In the genomic region with DNA sequence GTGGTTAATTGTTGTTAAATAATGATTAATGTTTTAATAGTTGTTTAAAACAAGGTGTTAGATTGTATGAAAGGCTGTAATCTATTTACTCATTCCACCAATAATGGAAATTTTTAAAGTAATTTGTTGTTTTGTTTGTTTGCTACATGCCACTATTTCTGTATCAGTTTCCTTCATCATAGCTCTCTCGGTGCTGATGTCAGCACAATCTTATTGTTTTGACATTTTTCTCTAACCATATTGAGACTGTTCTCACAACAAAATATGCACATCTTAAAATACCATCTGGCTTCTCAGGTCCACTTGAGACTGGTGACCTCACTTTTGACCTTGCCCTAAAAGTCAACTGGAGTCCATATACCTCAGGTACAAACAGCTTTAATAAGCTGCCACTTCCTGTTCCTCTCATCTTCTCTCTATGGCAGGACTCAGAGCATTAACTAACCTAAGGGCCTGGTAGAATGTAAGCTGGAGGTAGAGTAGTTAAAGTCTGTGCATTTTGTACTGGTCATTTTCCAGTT, we compare ENCODE assay signal across 26 cellular contexts. TPM values are rescaled to one million over a fixed set of nuclear protein-coding genes. Genes with fewer than 3 reads are reported as not detected.
DNase-seq lines count a peak whose midpoint lies in the region; ATAC-seq, FAIRE-seq and TF ChIP-seq lines count a peak whose summit lies in the region.
"Had no signal": no experiment of that assay in that cellular context is flagged by ENCODE, and none has a peak within 500 bp of the region (broad histone marks: within the 10 kb centered on the region; RNA-seq: fewer than 3 reads in every experiment).

No MANE protein-coding gene starts in this region.

- TF ChIP-seq POLR2A in HepG2 (IDR thresholded peaks at IDR 0.05; ENCODE audit: insufficient read depth in 1 of 2, low read depth in 2 of 2, low read length in 2 of 2) (no peak), right lobe of liver (IDR thresholded peaks at IDR 0.05) (no peak)

- in situ Hi-C loops in HepG2 (cut with HindIII; ENCODE audit: extremely low pct_ligation_motif_present, low pct_unique_long_range_greater_than_20kb): no loop called here

- no peak overlapping the region for H3K27ac Mint-ChIP-seq in astrocyte (ENCODE audit: unreplicated experiment)
- no peak overlapping the region for H3K27ac Mint-ChIP-seq in neural progenitor cell
- H3K27ac Mint-ChIP-seq: activated CD4-positive, alpha-beta memory T cell treated with anti-CD3 and anti-CD28 coated beads for 36 hours; activated naive CD8-positive, alpha-beta T cell treated with anti-CD3 and anti-CD28 coated beads, Interleukin-2, amount 50 U/mL, for 24 hours had no signal

- FAIRE-seq in HepG2 (lab: Jason Lieb, UNC) (no peak), astrocyte (lab: Jason Lieb, UNC) (peak; percentile 45)

- no peaks in the 10 kb centered on the region for H3K27me3 ChIP-seq in HepG2 (ENCODE audit: control insufficient read depth in 1 of 2, insufficient read depth in 2 of 2, low read length in 2 of 2)
- no peaks in the 10 kb centered on the region for H3K27me3 ChIP-seq in right lobe of liver
- H3K27me3 ChIP-seq in astrocyte (ENCODE audit: insufficient read depth, low read length): no peaks in the 10 kb centered on the region
- H3K27me3 ChIP-seq in neural progenitor cell: peaks cover 23% of the 10 kb centered on the region
- H3K27me3 ChIP-seq in ascending aorta: no peaks in the 10 kb centered on the region
- H3K27me3 ChIP-seq: upper lobe of right lung had no signal

- POLR2A ChIA-PET in HepG2 (lab: Yijun Ruan, JAX) (no interaction called here), OCI-LY7 (lab: Charles Lee) (no interaction called here)

- TF ChIP-seq EP300 in HepG2 (IDR thresholded peaks at IDR 0.05; ENCODE audit: low read depth in 2 of 2, low read length in 2 of 2) (no peak), HepG2 (CRISPR knock-in tag; IDR thresholded peaks at IDR 0.05; ENCODE audit: borderline replicate concordance) (no peak)

- 83% methylated on average over 1 of the region's 1 CpG for WGBS in HepG2 (ENCODE audit: low lambda C conversion rate)
- 82% methylated on average over 1 of the region's 1 CpG for WGBS in right lobe of liver (ENCODE audit: insufficient coverage, low coverage, low lambda C conversion rate, missing lambda C conversion rate)

- no peak overlapping the region for H3K9ac ChIP-seq in HepG2 (ENCODE audit: insufficient read depth, low read depth, low read length)
- H3K9ac ChIP-seq in astrocyte (ENCODE audit: low read length): no peak overlapping the region
- no peak overlapping the region for H3K9ac ChIP-seq in neural progenitor cell
- H3K9ac ChIP-seq: BLaER1 had no signal

- no peaks in the 10 kb centered on the region for H3K9me3 ChIP-seq in HepG2 (ENCODE audit: low read length)
- H3K9me3 ChIP-seq in right lobe of liver: no peaks in the 10 kb centered on the region
- no peaks in the 10 kb centered on the region for H3K9me3 ChIP-seq in astrocyte (ENCODE audit: insufficient read depth, low read depth, low read length)
- no peaks in the 10 kb centered on the region for H3K9me3 ChIP-seq in neural progenitor cell (ENCODE audit: low read depth)
- no peaks in the 10 kb centered on the region for H3K9me3 ChIP-seq in OCI-LY7 (ENCODE audit: low read length)
- no peaks in the 10 kb centered on the region for H3K9me3 ChIP-seq in ascending aorta
- H3K9me3 ChIP-seq: BLaER1, Caco-2, left lung, upper lobe of right lung had no signal

- TF ChIP-seq CTCF in HepG2 (CRISPR knock-in tag; IDR thresholded peaks at IDR 0.05) (no peak), right lobe of liver (IDR thresholded peaks at IDR 0.05) (no peak), astrocyte (IDR thresholded peaks at IDR 0.05; ENCODE audit: insufficient read depth, low read depth, low read length) (no peak), neural progenitor cell (IDR thresholded peaks at IDR 0.05) (no peak), OCI-LY7 (conservative IDR thresholded peaks at IDR 0.05; ENCODE audit: low read length) (no peak), ascending aorta (IDR thresholded peaks at IDR 0.05) (no peak)

- H3K4me3 ChIP-seq in HepG2 (replicated peaks in 1 of 3; ENCODE audit: insufficient read depth in 1 of 3, low read depth in 2 of 3, low read length in 3 of 3): no peak overlapping the region
- no peak overlapping the region for H3K4me3 ChIP-seq in right lobe of liver
- no peak overlapping the region for H3K4me3 ChIP-seq in astrocyte (ENCODE audit: insufficient read depth, low read depth, low read length)
- no peak overlapping the region for H3K4me3 ChIP-seq in neural progenitor cell
- H3K4me3 ChIP-seq in OCI-LY7 (ENCODE audit: low read depth, low read length, poor library complexity, severe bottlenecking): no peak overlapping the region
- no peak overlapping the region for H3K4me3 ChIP-seq in ascending aorta
- H3K4me3 ChIP-seq: left lung, upper lobe of right lung had no signal

- H3K9me2 ChIP-seq in OCI-LY7 (ENCODE audit: insufficient read depth, low read length): no peaks in the 10 kb centered on the region

- no peak for DNase-seq in HepG2 (ENCODE audit: low spot score)
- DNase-seq in right lobe of liver: no peak
- no peak for DNase-seq in astrocyte (ENCODE audit: low read depth)
- no peak for DNase-seq in neural progenitor cell (ENCODE audit: low spot score)
- DNase-seq in OCI-LY7 (ENCODE audit: low spot score): no peak
- DNase-seq in NCI-H446 treated with DMSO at 0.1 percent for 48 hours (lab: John Stamatoyannopoulos, UW): no peak
- no peak for DNase-seq in AG20443 (ENCODE audit: low spot score)
- DNase-seq in ascending aorta (ENCODE audit: low spot score in 2 of 2): no peak
- DNase-seq: ACHN; activated CD4-positive, alpha-beta memory T cell treated with anti-CD3 and anti-CD28 coated beads for 36 hours; activated gamma-delta T cell; activated naive CD8-positive, alpha-beta T cell treated with anti-CD3 and anti-CD28 coated beads, Interleukin-2, amount 50 U/mL, for 24 hours; Caco-2; effector memory CD4-positive, alpha-beta T cell; EL; foreskin keratinocyte; HCEC 1CT; left lung; NCI-H1092; NCI-H187; NCI-H69; nephron progenitor cell; T-helper 9 cell; upper lobe of right lung had no signal

- H3K36me3 ChIP-seq in HepG2 (replicated peaks in 1 of 2; ENCODE audit: control insufficient read depth in 1 of 2, insufficient read depth in 2 of 2, low read length in 2 of 2) (no peaks in the 10 kb centered on the region), right lobe of liver (no peaks in the 10 kb centered on the region), astrocyte (ENCODE audit: insufficient read depth, low read length) (no peaks in the 10 kb centered on the region), neural progenitor cell (no peaks in the 10 kb centered on the region), OCI-LY7 (ENCODE audit: insufficient read depth, low read length) (no peaks in the 10 kb centered on the region), ascending aorta (no peaks in the 10 kb centered on the region)
- H3K36me3 ChIP-seq: BLaER1, left lung, upper lobe of right lung had no signal

- CTCF ChIA-PET in HepG2 (lab: Yijun Ruan, JAX; ENCODE audit: low intra/inter-chr PET ratio, low total read pairs) (no interaction called here), OCI-LY7 (lab: Charles Lee; ENCODE audit: unreplicated experiment) (no interaction called here)

- H4K20me1 ChIP-seq in HepG2 (ENCODE audit: insufficient read depth, low read length) (no peaks in the 10 kb centered on the region), astrocyte (ENCODE audit: insufficient read depth, low read length) (no peaks in the 10 kb centered on the region), neural progenitor cell (ENCODE audit: low read depth) (no peaks in the 10 kb centered on the region), OCI-LY7 (ENCODE audit: insufficient read depth, low read length) (no peaks in the 10 kb centered on the region)
- H4K20me1 ChIP-seq: BLaER1 had no signal

- H2AFZ ChIP-seq in HepG2 (ENCODE audit: low read length): no peak overlapping the region
- no peak overlapping the region for H2AFZ ChIP-seq in astrocyte (ENCODE audit: low read depth, low read length)
- no peak overlapping the region for H2AFZ ChIP-seq in neural progenitor cell (replicated peaks)
- H2AFZ ChIP-seq in OCI-LY7 (ENCODE audit: low read length): no peak overlapping the region; the same call in 1 of the 2 replicates

- H3F3A ChIP-seq in neural progenitor cell (ENCODE audit: low read depth): peaks cover 6% of the 10 kb centered on the region

- H3K4me2 ChIP-seq in HepG2 (ENCODE audit: low read depth, low read length) (no peak overlapping the region), astrocyte (ENCODE audit: low read length) (no peak overlapping the region), neural progenitor cell (no peak overlapping the region), OCI-LY7 (ENCODE audit: low read length) (no peak overlapping the region)

- ATAC-seq in HepG2 (no peak), right lobe of liver (no peak)

- H3K36me3 Mint-ChIP-seq in astrocyte (ENCODE audit: low read depth, unreplicated experiment) (no peaks in the 10 kb centered on the region), neural progenitor cell (no peaks in the 10 kb centered on the region)
- H3K36me3 Mint-ChIP-seq: activated CD4-positive, alpha-beta memory T cell treated with anti-CD3 and anti-CD28 coated beads for 36 hours; mesothelial cell of epicardium had no signal

- H3K4me3 Mint-ChIP-seq in astrocyte (ENCODE audit: unreplicated experiment) (no peak overlapping the region), neural progenitor cell (peak overlapping the region; percentile 87)
- H3K4me3 Mint-ChIP-seq: activated CD4-positive, alpha-beta memory T cell treated with anti-CD3 and anti-CD28 coated beads for 36 hours had no signal

- H3K4me1 Mint-ChIP-seq in astrocyte (ENCODE audit: low read depth, unreplicated experiment) (no peaks in the 10 kb centered on the region), neural progenitor cell (peaks cover 27% of the 10 kb centered on the region)

- H3K79me2 ChIP-seq in HepG2 (ENCODE audit: insufficient read depth, low read length) (no peaks in the 10 kb centered on the region), astrocyte (ENCODE audit: insufficient read depth, low read length) (no peaks in the 10 kb centered on the region), neural progenitor cell (ENCODE audit: low read depth) (no peaks in the 10 kb centered on the region), OCI-LY7 (ENCODE audit: insufficient read depth, low read depth, low read length) (no peaks in the 10 kb centered on the region)

- BruUV-seq in HepG2 (replicated peaks; lab: Mats Ljungman, UMichigan) (no TSS peak), OCI-LY7 (replicated peaks; lab: Mats Ljungman, UMichigan) (no TSS peak)

- H3K9me3 Mint-ChIP-seq in astrocyte (ENCODE audit: unreplicated experiment): no peaks in the 10 kb centered on the region
- H3K9me3 Mint-ChIP-seq in neural progenitor cell: peaks cover 5% of the 10 kb centered on the region
- H3K9me3 Mint-ChIP-seq: activated CD4-positive, alpha-beta memory T cell treated with anti-CD3 and anti-CD28 coated beads for 36 hours; mesothelial cell of epicardium had no signal

- no peak overlapping the region for H3K27ac ChIP-seq in HepG2 (ENCODE audit: extremely low read length, insufficient read depth, low read length)
- no peak overlapping the region for H3K27ac ChIP-seq in right lobe of liver
- no peak overlapping the region for H3K27ac ChIP-seq in astrocyte (ENCODE audit: low read depth, low read length)
- no peak overlapping the region for H3K27ac ChIP-seq in neural progenitor cell
- H3K27ac ChIP-seq in OCI-LY7 (ENCODE audit: low read depth, low read length, poor library complexity, severe bottlenecking): no peak overlapping the region
- peak overlapping the region in 1 of 2 donors; percentile 93 for H3K27ac ChIP-seq in ascending aorta
- H3K27ac ChIP-seq: BLaER1, foreskin keratinocyte had no signal

- TF ChIP-seq RAD21 in HepG2 (CRISPR knock-in tag; IDR thresholded peaks at IDR 0.05): no peak

- intact Hi-C loops in HepG2 (cut with micrococcal nuclease; ENCODE audit: unreplicated experiment): no loop called here
- intact Hi-C loops in right lobe of liver (cut with DNase I): no loop called here
- intact Hi-C loops in OCI-LY7 (cut with micrococcal nuclease; ENCODE audit: unreplicated experiment): no loop called here
- intact Hi-C loops in ascending aorta (cut with DNase I): loop anchor here (1.0 to 5.0 kb wide), 7 partner anchors 27 to 381 kb away; a partner anchor contains a TSS

- no peaks in the 10 kb centered on the region for H3K27me3 Mint-ChIP-seq in astrocyte (ENCODE audit: low read depth, unreplicated experiment)
- peaks cover 6% of the 10 kb centered on the region for H3K27me3 Mint-ChIP-seq in neural progenitor cell (ENCODE audit: insufficient read depth, low read depth)

- H3K4me1 ChIP-seq in HepG2 (ENCODE audit: insufficient read depth, low read length): no peaks in the 10 kb centered on the region
- no peaks in the 10 kb centered on the region for H3K4me1 ChIP-seq in right lobe of liver
- H3K4me1 ChIP-seq in astrocyte (ENCODE audit: insufficient read depth, low read length): no peaks in the 10 kb centered on the region
- H3K4me1 ChIP-seq in neural progenitor cell: peaks cover 24% of the 10 kb centered on the region
- no peaks in the 10 kb centered on the region for H3K4me1 ChIP-seq in OCI-LY7 (ENCODE audit: insufficient read depth, low read length, poor library complexity, severe bottlenecking)
- peaks cover 0 to 6% of the 10 kb centered on the region in 2 donors for H3K4me1 ChIP-seq in ascending aorta
- H3K4me1 ChIP-seq: Caco-2, foreskin keratinocyte had no signal

RNA-seq across cellular contexts. Expression of a gene that starts 1.0 kb away (rescaled TPM):
- not detected in 2 replicates for total RNA-seq in HepG2 (2016; rRNA removed; fragmentation: Illumina TruSeq; extraction: Trizol)
- total RNA-seq in HepG2 (2016; cell fraction: cytosol; rRNA removed; fragmentation: Illumina TruSeq; extraction: Trizol; ENCODE audit: low read depth): not detected in 2 replicates
- total RNA-seq in HepG2 (2016; cell fraction: insoluble cytoplasmic fraction; rRNA removed; fragmentation: Illumina TruSeq; extraction: Trizol): not detected in 2 replicates
- total RNA-seq in HepG2 (2016; cell fraction: membrane; rRNA removed; fragmentation: Illumina TruSeq; extraction: Trizol): not detected in 2 replicates
- not detected in 2 replicates for total RNA-seq in HepG2 (2016; cell fraction: nucleus; rRNA removed; fragmentation: Illumina TruSeq; extraction: Trizol)
- polyA plus RNA-seq in HepG2 (2011; rRNA removed): not detected in 2 replicates
- not detected in 2 replicates for polyA plus RNA-seq in HepG2 (2011; cell fraction: cytosol; rRNA removed)
- polyA plus RNA-seq in HepG2 (2011; cell fraction: nucleus; rRNA removed): not detected in 2 replicates
- polyA plus RNA-seq in HepG2 (2012): not detected in 2 replicates
- not detected in 2 replicates for polyA plus RNA-seq in HepG2 (2016; cell fraction: cytosol; fragmentation: Illumina TruSeq; extraction: Trizol; ENCODE audit: low read depth)
- not detected in 2 replicates for polyA plus RNA-seq in HepG2 (2016; cell fraction: insoluble cytoplasmic fraction; fragmentation: Illumina TruSeq; extraction: Trizol; ENCODE audit: low read depth)
- polyA plus RNA-seq in HepG2 (2016; cell fraction: membrane; fragmentation: Illumina TruSeq; extraction: Trizol; ENCODE audit: low read depth): not detected in 2 replicates
- polyA plus RNA-seq in HepG2 (2016; cell fraction: nucleus; fragmentation: Illumina TruSeq; extraction: Trizol; ENCODE audit: insufficient read depth, low read depth): not detected in 2 replicates
- polyA minus RNA-seq in HepG2 (2011; rRNA and poly(A)+ RNA removed; ENCODE audit: low replicate concordance): not detected in 2 replicates
- not detected in 2 replicates for polyA minus RNA-seq in HepG2 (2011; cell fraction: cytosol; rRNA and poly(A)+ RNA removed)
- polyA minus RNA-seq in HepG2 (2011; cell fraction: nucleus; rRNA and poly(A)+ RNA removed): not detected in 2 replicates
- total RNA-seq in right lobe of liver: 1 to 10 TPM; 1.6 to 5.6 (median 3.9) TPM
- 1.5 and 2.5 TPM in 2 replicates for total RNA-seq in astrocyte
- total RNA-seq in neural progenitor cell (ENCODE audit: low replicate concordance): 10.8 and 10.9 TPM in 2 replicates
- total RNA-seq in OCI-LY7 (2014; rRNA removed; shearing (Covaris generic)): not detected in 2 replicates
- total RNA-seq in OCI-LY7 (2022): not detected in 2 replicates
- 34.9 TPM for total RNA-seq in ascending aorta
- total RNA-seq: Caco-2 had no signal
